ENCODE assay signal across 6 cellular contexts in the genomic region with DNA sequence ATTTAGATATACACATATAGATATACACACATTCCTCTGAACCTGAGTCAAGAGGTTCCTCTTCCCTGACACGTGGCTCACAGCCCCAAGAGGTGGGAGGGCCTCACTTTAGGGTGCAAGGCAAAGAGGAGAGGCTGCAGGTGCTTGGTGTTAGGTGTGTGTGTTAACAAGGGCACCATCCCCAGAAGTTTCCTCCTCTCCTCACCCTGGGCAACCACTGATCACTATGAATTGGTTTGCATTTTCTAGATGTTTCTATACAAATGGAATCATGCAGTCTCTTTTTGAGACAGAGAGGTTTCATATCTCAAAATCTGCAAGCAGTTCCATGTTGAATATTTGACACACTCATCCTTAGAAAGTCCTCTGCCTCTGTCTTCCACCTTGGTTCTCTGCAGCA.
"Had no signal": no experiment of that assay in that cellular context is flagged by ENCODE, and none has a peak within 500 bp of the region (broad histone marks: within the 10 kb centered on the region; RNA-seq: fewer than 3 reads in every experiment).

No MANE protein-coding gene starts in this region.

- H3K36me3 Mint-ChIP-seq: IgD-negative memory B cell had no signal

- ATAC-seq: GM23338, HepG2 had no signal

- H3K27ac Mint-ChIP-seq: GM23338, H9, IgD-negative memory B cell had no signal

- H3K27ac ChIP-seq: HL-60 had no signal

- H3K4me3 Mint-ChIP-seq: GM23338, H9, IgD-negative memory B cell had no signal

- DNase-seq: H9, HCEC 1CT had no signal

- H3K4me1 Mint-ChIP-seq: IgD-negative memory B cell had no signal

- H3K9me3 Mint-ChIP-seq: GM23338, H9 had no signal
